ENCODE assay signal across 8 cellular contexts in the genomic region with DNA sequence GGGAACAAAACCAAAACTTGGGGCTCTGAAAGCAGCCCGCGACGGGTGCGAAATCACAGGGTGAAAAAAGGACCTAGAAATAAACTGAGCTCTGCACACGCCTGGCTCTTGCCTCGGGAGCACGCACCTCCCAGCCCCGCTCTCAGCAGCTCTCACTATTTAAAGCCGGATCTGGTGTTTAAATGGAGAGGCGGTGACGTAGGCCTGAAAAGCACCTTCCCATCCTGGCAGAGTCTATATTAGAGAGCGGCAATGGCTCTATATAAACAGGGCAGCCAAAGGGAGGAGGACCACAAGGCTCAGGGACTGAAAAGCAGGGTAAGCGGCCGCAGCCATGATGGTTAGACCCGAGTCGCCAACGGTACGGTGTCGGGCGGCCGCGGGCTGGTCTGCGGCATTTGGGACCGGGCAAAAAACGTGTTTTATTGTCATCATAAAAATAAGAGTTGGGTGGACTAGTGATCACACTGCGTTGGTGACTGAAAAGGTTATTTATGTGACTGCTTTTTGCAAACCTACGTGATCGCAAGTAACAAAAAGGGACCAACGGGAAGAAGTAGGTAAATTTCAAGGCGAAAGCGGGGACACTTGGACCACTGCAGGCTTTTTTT. TPM values are rescaled to one million over a fixed set of nuclear protein-coding genes. Genes with fewer than 3 reads are reported as not detected.
DNase-seq lines count a peak whose midpoint lies in the region; ATAC-seq and TF ChIP-seq lines count a peak whose summit lies in the region.

No MANE protein-coding gene starts in this region.

- H3K4me1 Mint-ChIP-seq in T-cell, result peaks cover 45 to 48% (median 46%) of the 10 kb centered on the region in 3 donors
- peaks cover 21% of the 10 kb centered on the region for H3K4me1 Mint-ChIP-seq in type B pancreatic cell (ENCODE audit: unreplicated experiment)

- peaks cover 0 to 34% (median 25%) of the 10 kb centered on the region in 12 donors for H3K4me1 ChIP-seq in heart left ventricle

- H3K27ac ChIP-seq in heart left ventricle, result peak overlapping the region; percentile 95 to 100 (median 98)

- H3K27me3 Mint-ChIP-seq in T-cell (no peaks in the 10 kb centered on the region), type B pancreatic cell (peaks cover 8% of the 10 kb centered on the region)

- peak; percentile 60 for ATAC-seq in HG02870 (IDR thresholded peaks at IDR 0.05; ENCODE audit: unreplicated experiment)
- peak; percentile 53 to 65 (median 60) for ATAC-seq in T-cell (replicated peaks in 1 of 4)
- ATAC-seq in heart left ventricle, result peak; percentile 82 to 88 (median 86)

- no peak for TF ChIP-seq CTCF in GM13977 (IDR thresholded peaks at IDR 0.05; ENCODE audit: extremely low read depth, insufficient read depth, missing control alignments)
- no peak for TF ChIP-seq CTCF in heart left ventricle (IDR thresholded peaks at IDR 0.05)
- TF ChIP-seq CTCF in type B pancreatic cell (conservative IDR thresholded peaks at IDR 0.05), result no peak

- H3K36me3 Mint-ChIP-seq in T-cell, result peaks cover 18% of the 10 kb centered on the region
- H3K36me3 Mint-ChIP-seq in type B pancreatic cell, result peaks cover 24% of the 10 kb centered on the region

- POLR2A ChIA-PET in T-cell (lab: Charles Lee), result interaction anchor here (0.6 to 1.5 kb wide), 14 partner anchors 23 to 315 kb away, joined by 3 to 13 read pairs (median 4); a partner anchor contains a TSS

- peak overlapping the region; percentile 56 to 91 (median 86) for H3K4me3 ChIP-seq in heart left ventricle

- in situ Hi-C loops in GM13977 (cut with MboI; ENCODE audit: low pct_unique_long_range_greater_than_20kb, low sequenced_read_pairs, unreplicated experiment), result no loop called here

- no peaks in the 10 kb centered on the region for H3K9me3 ChIP-seq in heart left ventricle

- intact Hi-C loops in heart left ventricle (cut with DNase I), result loop anchor here in 2 of 10 donors (5.0 kb wide), 2 partner anchors 47 to 262 kb away; a partner anchor contains a TSS

- TF ChIP-seq POLR2A in heart left ventricle (IDR thresholded peaks at IDR 0.05), result peak; percentile 94 to 99

- H3K9me3 Mint-ChIP-seq in T-cell (no peaks in the 10 kb centered on the region), type B pancreatic cell (no peaks in the 10 kb centered on the region)

- H3K27ac Mint-ChIP-seq in T-cell (peak overlapping the region; percentile 98 to 99), type B pancreatic cell (peak overlapping the region; percentile 100)

- peaks cover 0 to 27% (median 19%) of the 10 kb centered on the region in 9 donors for H3K36me3 ChIP-seq in heart left ventricle

- peak; percentile 83 for DNase-seq in GM13977 (ENCODE audit: low spot score)
- peak; percentile 94 for DNase-seq in NCI-H146 (lab: John Stamatoyannopoulos, UW)
- DNase-seq in T-cell, result peak; percentile 76 to 93 (median 88)
- DNase-seq in amniotic epithelial cell (ENCODE audit: low read depth), result peak; percentile 96
- DNase-seq in heart left ventricle, result peak; percentile 91 to 96 (median 94)
- DNase-seq in pons (ENCODE audit: low spot score), result peak; percentile 99
- peak; percentile 87 for DNase-seq in type B pancreatic cell (ENCODE audit: extremely low spot score, unreplicated experiment)

- no peaks in the 10 kb centered on the region for H3K27me3 ChIP-seq in heart left ventricle

- H3K4me3 Mint-ChIP-seq in T-cell, result peak overlapping the region; percentile 94 to 100 (median 98)
- H3K4me3 Mint-ChIP-seq in type B pancreatic cell, result peak overlapping the region; percentile 100

- WGBS in heart left ventricle, 4 donors, result 0 to 1% (median 0%) methylated on average over 31 of the region's 31 CpGs

- CTCF ChIA-PET in T-cell (lab: Charles Lee), result interaction anchor here (0.6 to 1.4 kb wide), 6 partner anchors 27 to 314 kb away, joined by 3 to 13 read pairs (median 4); a partner anchor contains a TSS

RNA-seq across cellular contexts. Expression of a gene that starts 1.4 kb away (rescaled TPM):
- 10 to 100 TPM; 21.2 to 34.1 (median 29.3) TPM for total RNA-seq in T-cell
- 10 to 100 TPM; 12.7 to 31.3 (median 23.3) TPM for total RNA-seq in heart left ventricle
- 1 to 10 TPM; 3.4 to 9.0 TPM for polyA plus RNA-seq in heart left ventricle
- 31.4 and 40.9 TPM in 2 replicates for total RNA-seq in type B pancreatic cell (ENCODE audit: low replicate concordance)

Comparison
In these comparisons a context has a peak if more than half of its experiments do, and no peak if none do; other contexts are left out.
1. Peak in every context shown above with its lines: DNase-seq, ATAC-seq, H3K4me3 ChIP-seq and H3K27ac ChIP-seq.